Comparison of ENCODE assay signal across 2 cellular contexts in genomic region chr2:5914831-5915611, GRCh38.
TF ChIP-seq lines count a peak whose summit lies in the region.

No MANE protein-coding gene starts in this region.

TF ChIP-seq in IMR-90, 13 proteins besides CTCF, POLR2A, EP300 and RAD21 (continued from another document):
- no peak for TF ChIP-seq MAFK (IDR thresholded peaks at IDR 0.05; ENCODE audit: low read depth, low read length)
- no peak for TF ChIP-seq RFX5 (IDR thresholded peaks at IDR 0.05; ENCODE audit: low read depth, low read length)
- no peak for TF ChIP-seq ELK1 (IDR thresholded peaks at IDR 0.05; ENCODE audit: borderline replicate concordance, low read depth, low read length)
- no peak for TF ChIP-seq NFE2L2 (IDR thresholded peaks at IDR 0.05; ENCODE audit: low read depth, low read length)
- 0 out of 2 replicates have a peak, but pooled peaks have one; percentile 18 for TF ChIP-seq FOS (IDR thresholded peaks at IDR 0.05; ENCODE audit: low read depth, low read length)

TF ChIP-seq in SK-N-SH treated with all-trans-retinoic acid at 6 μM for 48 hours, 23 proteins besides CTCF, POLR2A, EP300 and RAD21 (continued from another document):
- no peak for TF ChIP-seq CREB5 (CRISPR knock-in tag; IDR thresholded peaks at IDR 0.05; ENCODE audit: low read depth)
- TF ChIP-seq TCF4 (CRISPR knock-in tag; IDR thresholded peaks at IDR 0.05; ENCODE audit: borderline replicate concordance) = peak; percentile 30; the same call in 1 of the 2 replicates
- TF ChIP-seq ZNF565 (CRISPR knock-in tag; conservative IDR thresholded peaks at IDR 0.05; ENCODE audit: low read depth) = 0 out of 2 replicates have a peak, but pooled peaks have one; percentile 6
- 0 out of 2 replicates have a peak, but pooled peaks have one; percentile 46 for TF ChIP-seq BACH2 (CRISPR knock-in tag; IDR thresholded peaks at IDR 0.05; ENCODE audit: borderline replicate concordance)
